Comparison of ENCODE assay signal across 34 cellular contexts in genomic region chr20:52365688-52366087, GRCh38.
"Had no signal": no experiment of that assay in that cellular context is flagged by ENCODE, and none has a peak within 500 bp of the region (broad histone marks: within the 10 kb centered on the region; RNA-seq: fewer than 3 reads in every experiment).

No MANE protein-coding gene starts in this region.

- H3K4me3 ChIP-seq: adrenal gland, body of pancreas, breast epithelium had no signal

- ATAC-seq: activated CD8-positive, alpha-beta T cell treated with anti-CD3 and anti-CD28 coated beads for 36 hours; activated naive CD4-positive, alpha-beta T cell treated with anti-CD3 and anti-CD28 coated beads, Interleukin-2, amount 50 U/mL, for 72 hours; activated T-cell treated with anti-CD3 and anti-CD28 coated beads, Interleukin-2, amount 50 U/mL, for 4 hours; activated T-cell treated with anti-CD3 and anti-CD28 coated beads, Interleukin-2, amount 50 U/mL, for 72 hours; activated T-helper 17 cell treated with anti-CD3 and anti-CD28 coated beads, Interleukin-2, amount 50 U/mL, for 72 hours; body of pancreas had no signal

- H3K4me1 ChIP-seq: adrenal gland, body of pancreas, breast epithelium had no signal

- H3K27ac ChIP-seq: adrenal gland, body of pancreas, brain microvascular endothelial cell, breast epithelium, VCaP had no signal

- FAIRE-seq: astrocyte, TTC549 had no signal

- H3K9me3 ChIP-seq: adrenal gland, body of pancreas, breast epithelium had no signal

- DNase-seq: activated B cell treated with CpG ODN at 0.5 μM for 24 hours; activated CD4-positive, alpha-beta memory T cell treated with anti-CD3 and anti-CD28 coated beads for 36 hours; activated CD4-positive, alpha-beta T cell treated with anti-CD3 and anti-CD28 coated beads for 4 hours; activated CD4-positive, alpha-beta T cell treated with anti-CD3 and anti-CD28 coated beads, Interleukin-2, amount 10 ng/mL, durations not matched to agents 24 days and 14 days; activated CD4-positive, alpha-beta T cell treated with anti-CD3 and anti-CD28 coated beads, Interleukin-2, amount 50 U/mL, for 1 hour; activated CD4-positive, alpha-beta T cell treated with anti-CD3 and anti-CD28 coated beads, Interleukin-2, amount 50 U/mL, for 4 hours; activated CD4-positive, CD25-positive, alpha-beta regulatory T cell treated with anti-CD3 and anti-CD28 coated beads, Interleukin-2, amount 50 U/mL, for 72 hours; activated CD8-positive, alpha-beta memory T cell treated with anti-CD3 and anti-CD28 coated beads, Interleukin-2, amount 50 U/mL, for 4 hours; activated CD8-positive, alpha-beta T cell treated with anti-CD3 and anti-CD28 coated beads for 36 hours; activated effector memory CD4-positive, alpha-beta T cell treated with anti-CD3 and anti-CD28 coated beads, Interleukin-2, amount 50 U/mL, for 16 hours; activated gamma-delta T cell treated with Interleukin-2 at 50 U/mL for 16 hours; activated naive CD4-positive, alpha-beta T cell; activated naive CD4-positive, alpha-beta T cell treated with anti-CD3 and anti-CD28 coated beads for 36 hours; activated naive CD4-positive, alpha-beta T cell treated with anti-CD3 and anti-CD28 coated beads, Interleukin-2, amount 50 U/mL, for 16 hours; activated naive CD8-positive, alpha-beta T cell treated with anti-CD3 and anti-CD28 coated beads for 36 hours; activated T-cell treated with anti-CD3 and anti-CD28 coated beads for 4 hours; activated T-cell treated with anti-CD3 and anti-CD28 coated beads, Interleukin-2, amount 50 U/mL, for 1 hour; activated T-cell treated with anti-CD3 and anti-CD28 coated beads, Interleukin-2, amount 50 U/mL, for 4 hours; activated T-cell treated with anti-CD3 and anti-CD28 coated beads, Interleukin-2, amount 50 U/mL, for 72 hours; adrenal gland; amniotic stem cell; aorta; body of pancreas; brain microvascular endothelial cell; central memory CD4-positive, alpha-beta T cell; T-helper 1 cell; T-helper 2 cell; T-helper 9 cell had no signal

- H3K27me3 ChIP-seq: adrenal gland, body of pancreas, brain microvascular endothelial cell, breast epithelium had no signal

- H3K36me3 ChIP-seq: adrenal gland, brain microvascular endothelial cell, breast epithelium had no signal
